ENCODE assay signal across 8 cellular contexts in the genomic region with DNA sequence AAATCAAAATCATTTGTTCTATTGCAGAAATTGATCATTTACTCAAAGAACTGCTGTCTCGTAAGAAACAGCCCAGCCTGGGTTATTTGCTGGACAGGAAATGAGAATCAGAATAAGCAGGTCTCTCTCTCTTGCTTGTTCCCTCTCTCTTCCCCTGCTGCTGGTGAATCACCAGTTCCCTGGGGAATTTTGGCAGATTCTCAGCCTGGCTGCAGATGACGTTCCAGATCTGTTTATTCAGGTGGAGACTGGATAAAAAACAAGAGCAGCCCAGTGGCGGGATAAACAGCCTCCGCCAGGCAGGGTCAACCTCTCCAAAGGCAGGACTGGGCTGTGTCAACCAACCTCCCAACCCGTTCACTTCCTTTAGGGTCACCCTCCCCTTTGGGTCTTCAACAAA.
A peak's percentile ranks its signal among the peaks of the same experiment; 100 is the strongest.
DNase-seq lines count a peak whose midpoint lies in the region; ATAC-seq and TF ChIP-seq lines count a peak whose summit lies in the region.

No MANE protein-coding gene starts in this region.

- H3K18ac ChIP-seq in mesenchymal stem cell (ENCODE audit: low read depth in 1 of 2, low read length in 2 of 2), result no peak overlapping the region

- DNase-seq in DMS153 treated with DMSO at 0.1 percent for 48 hours (lab: John Stamatoyannopoulos, UW; ENCODE audit: unreplicated experiment) (peak; percentile 42), NCI-H345 (lab: John Stamatoyannopoulos, UW) (peak; percentile 83), coronary artery (ENCODE audit: low spot score) (no peak), mesenchymal stem cell (peak; percentile 96)
- no peak for DNase-seq in stimulated activated CD4-positive, alpha-beta T cell treated with anti-CD3 and anti-CD28 coated beads, Interleukin-2, amount 100 ng/mL, for 48 hours

- no peak for ATAC-seq in GM21367 (IDR thresholded peaks at IDR 0.05; ENCODE audit: unreplicated experiment)
- ATAC-seq in GM21423 (IDR thresholded peaks at IDR 0.05; ENCODE audit: unreplicated experiment), result no peak
- no peak for ATAC-seq in GM21825 (IDR thresholded peaks at IDR 0.05; ENCODE audit: unreplicated experiment)

- H4K91ac ChIP-seq in mesenchymal stem cell (ENCODE audit: low read length), result no peak overlapping the region

- H3K27ac ChIP-seq in coronary artery (peak overlapping the region; percentile 44 to 72), mesenchymal stem cell (ENCODE audit: low read length, poor library complexity, severe bottlenecking) (peak overlapping the region; percentile 91)

- peak overlapping the region; percentile 58 for H3K9ac ChIP-seq in mesenchymal stem cell (ENCODE audit: low read length)

- H3K4me2 ChIP-seq in mesenchymal stem cell (ENCODE audit: low read length, poor library complexity, severe bottlenecking), result no peak overlapping the region

- H2BK5ac ChIP-seq in mesenchymal stem cell (ENCODE audit: low read depth, low read length, poor library complexity, severe bottlenecking), result peak overlapping the region; percentile 1

- H2AK5ac ChIP-seq in mesenchymal stem cell (ENCODE audit: low read length, severe bottlenecking), result peak overlapping the region; percentile 24

- no peaks in the 10 kb centered on the region for H3K27me3 ChIP-seq in mesenchymal stem cell (ENCODE audit: control insufficient read depth in 1 of 2, insufficient read depth in 1 of 2, low read length in 2 of 2)

- peaks cover 44% of the 10 kb centered on the region for H3K4me1 ChIP-seq in mesenchymal stem cell (ENCODE audit: control insufficient read depth, insufficient read depth, low read depth, low read length)

- no peak overlapping the region for H3K23ac ChIP-seq in mesenchymal stem cell (ENCODE audit: low read length in 2 of 2)

- H3K4me3 ChIP-seq in coronary artery (peak overlapping the region; percentile 39), mesenchymal stem cell (ENCODE audit: insufficient read depth in 1 of 2, low read depth in 1 of 2, low read length in 2 of 2) (peak overlapping the region in 1 of 2 experiments; percentile 20)

- WGBS in mesenchymal stem cell, result under 1% methylated on average over 5 of the region's 5 CpGs

- peaks cover 16% of the 10 kb centered on the region for H3K79me1 ChIP-seq in mesenchymal stem cell (replicated peaks; ENCODE audit: low read length, poor library complexity, severe bottlenecking)

- H2AFZ ChIP-seq in mesenchymal stem cell (ENCODE audit: low read depth, low read length), result no peak overlapping the region

- no peak overlapping the region for H2BK12ac ChIP-seq in mesenchymal stem cell (ENCODE audit: low read length in 2 of 2)

- no peak for TF ChIP-seq CTCF in coronary artery (IDR thresholded peaks at IDR 0.05)

- peak overlapping the region; percentile 5 for H4K8ac ChIP-seq in mesenchymal stem cell (ENCODE audit: low read length)

- no peak overlapping the region for H2BK120ac ChIP-seq in mesenchymal stem cell (ENCODE audit: low read depth, low read length)

- no peak overlapping the region for H3K14ac ChIP-seq in mesenchymal stem cell (ENCODE audit: low read length in 2 of 2)

- no peak overlapping the region for H3K4ac ChIP-seq in mesenchymal stem cell (ENCODE audit: low read depth in 1 of 2, low read length in 2 of 2)

- H3K9me3 ChIP-seq in mesenchymal stem cell (ENCODE audit: control insufficient read depth, low read length), result no peaks in the 10 kb centered on the region

- H3K36me3 ChIP-seq in mesenchymal stem cell (ENCODE audit: control insufficient read depth in 1 of 2, insufficient read depth in 2 of 2, low read depth in 1 of 2, low read length in 2 of 2), result peaks cover 0 to 15% of the 10 kb centered on the region in 2 experiments

- H2BK15ac ChIP-seq in mesenchymal stem cell (ENCODE audit: low read depth, poor library complexity, severe bottlenecking), result no peak overlapping the region

Comparison
In these comparisons a context has a peak if more than half of its experiments do, and no peak if none do; other contexts are left out.
1. DNase-seq: peak in DMS153 treated with DMSO at 0.1 percent for 48 hours (single experiment), NCI-H345 (single experiment) and mesenchymal stem cell (single experiment); none in coronary artery (single experiment) and stimulated activated CD4-positive, alpha-beta T cell treated with anti-CD3 and anti-CD28 coated beads, Interleukin-2, amount 100 ng/mL, for 48 hours (0 of 2).